8 cellular contexts compared by ENCODE assay signal in genomic region chr7:149714910-149715471, GRCh38. TPM values are rescaled to one million over a fixed set of nuclear protein-coding genes. Genes with fewer than 3 reads are reported as not detected.
DNase-seq lines count a peak whose midpoint lies in the region; ATAC-seq, FAIRE-seq and TF ChIP-seq lines count a peak whose summit lies in the region.

No MANE protein-coding gene starts in this region.

- H3K9me3 ChIP-seq in osteoblast (ENCODE audit: low read depth, low read length): peaks cover 2% of the 10 kb centered on the region

- H3K36me3 ChIP-seq in osteoblast (ENCODE audit: insufficient read depth, low read length): no peaks in the 10 kb centered on the region

- peak overlapping the region; percentile 80 for H3K4me3 ChIP-seq in osteoblast (ENCODE audit: insufficient read depth, low read length)

- no peak for FAIRE-seq in urothelium cell line (lab: Jason Lieb, UNC)

- peaks cover 10% of the 10 kb centered on the region for H3K4me1 Mint-ChIP-seq in endothelial cell (ENCODE audit: unreplicated experiment)

- DNase-seq in T-helper 2 cell (peak in 3 of 5 experiments; percentile 29 to 57 (median 36)), endothelial cell (ENCODE audit: low spot score) (no peak), osteoblast (ENCODE audit: insufficient read length, low spot score, missing footprints) (peak; percentile 92), NCI-H2227 treated with DMSO at 0.1 percent for 48 hours (lab: John Stamatoyannopoulos, UW) (no peak), NCI-H2081 (lab: John Stamatoyannopoulos, UW) (no peak), urothelium cell line (ENCODE audit: low spot score) (no peak)

- H3K9me3 Mint-ChIP-seq in endothelial cell (ENCODE audit: unreplicated experiment): peaks cover 6% of the 10 kb centered on the region

- H3K79me2 ChIP-seq in osteoblast (ENCODE audit: insufficient read depth, low read length): no peaks in the 10 kb centered on the region

- peak overlapping the region; percentile 94 for H2AFZ ChIP-seq in osteoblast (ENCODE audit: low read length)

- TF ChIP-seq CTCF in endothelial cell (IDR thresholded peaks at IDR 0.05; ENCODE audit: unreplicated experiment): no peak
- TF ChIP-seq CTCF in osteoblast (IDR thresholded peaks at IDR 0.05; ENCODE audit: extremely low read depth, low read depth, low read length): no peak

- no peaks in the 10 kb centered on the region for H3K27me3 ChIP-seq in osteoblast (ENCODE audit: insufficient read depth, low read length)

- peaks cover 15% of the 10 kb centered on the region for H3K36me3 Mint-ChIP-seq in endothelial cell (ENCODE audit: low read depth, unreplicated experiment)

- peak overlapping the region; percentile 93 for H3K4me3 Mint-ChIP-seq in endothelial cell (ENCODE audit: unreplicated experiment)

- peaks cover 14% of the 10 kb centered on the region for H3K27me3 Mint-ChIP-seq in endothelial cell (ENCODE audit: unreplicated experiment)

- ATAC-seq in GM18517 (IDR thresholded peaks at IDR 0.05; ENCODE audit: unreplicated experiment) (peak; percentile 18), HG02840 (IDR thresholded peaks at IDR 0.05; ENCODE audit: low FRiP score, unreplicated experiment) (peak; percentile 20)

- peak overlapping the region; percentile 43 for H3K27ac Mint-ChIP-seq in endothelial cell (ENCODE audit: unreplicated experiment)

- no peak overlapping the region for H3K27ac ChIP-seq in osteoblast (ENCODE audit: low read depth, low read length)

- peaks cover 12% of the 10 kb centered on the region for H3K4me1 ChIP-seq in osteoblast (ENCODE audit: insufficient read depth, low read length)

- H3K4me2 ChIP-seq in osteoblast (ENCODE audit: insufficient read depth, low read length): peak overlapping the region; percentile 82

- H4K20me1 ChIP-seq in osteoblast (ENCODE audit: insufficient read depth, low read length): peaks cover 7% of the 10 kb centered on the region

RNA-seq across cellular contexts. Expression of gene ZNF467, which starts 58.4 kb away (rescaled TPM):
- total RNA-seq in endothelial cell (ENCODE audit: unreplicated experiment): 64.2 TPM
- not detected in 2 replicates for total RNA-seq in osteoblast

Comparison
In these comparisons a context has a peak if more than half of its experiments do, and no peak if none do; other contexts are left out.
1. DNase-seq: peak in T-helper 2 cell (3 of 5) and osteoblast (single experiment); none in endothelial cell (single experiment), NCI-H2227 treated with DMSO at 0.1 percent for 48 hours (single experiment), NCI-H2081 (0 of 2) and urothelium cell line (single experiment).
2. RNA of gene ZNF467, which starts 58.4 kb away (total RNA-seq): 64.2 TPM in endothelial cell (single experiment); not detected in osteoblast; every median in the first group is over 10 times any median in the second.